ENCODE assay signal across 9 cellular contexts in genomic region chr14:102949801-102950451, GRCh38. TPM values are rescaled to one million over a fixed set of nuclear protein-coding genes. Genes with fewer than 3 reads are reported as not detected.
DNase-seq lines count a peak whose midpoint lies in the region; ATAC-seq and TF ChIP-seq lines count a peak whose summit lies in the region.
"Had no signal": no experiment of that assay in that cellular context is flagged by ENCODE, and none has a peak within 500 bp of the region (broad histone marks: within the 10 kb centered on the region; RNA-seq: fewer than 3 reads in every experiment).

No MANE protein-coding gene starts in this region.

- TF ChIP-seq CTCF in right atrium auricular region (IDR thresholded peaks at IDR 0.05) (no peak), astrocyte of the cerebellum (IDR thresholded peaks at IDR 0.05; ENCODE audit: low read depth, low read length, missing control alignments) (no peak), GM13977 (IDR thresholded peaks at IDR 0.05; ENCODE audit: extremely low read depth, insufficient read depth, missing control alignments) (no peak)

- no peaks in the 10 kb centered on the region for H3K27me3 ChIP-seq in right atrium auricular region
- H3K27me3 ChIP-seq: SJSA1 had no signal

- peak overlapping the region in 1 of 2 donors; percentile 4 for H3K27ac ChIP-seq in right atrium auricular region

- H3K36me3 ChIP-seq in right atrium auricular region: peaks cover 92% of the 10 kb centered on the region

- in situ Hi-C loops in astrocyte of the cerebellum (cut with HindIII; ENCODE audit: low sequenced_read_pairs): no loop called here
- in situ Hi-C loops in GM13977 (cut with MboI; ENCODE audit: low pct_unique_long_range_greater_than_20kb, low sequenced_read_pairs, unreplicated experiment): no loop called here

- H3K4me3 ChIP-seq in right atrium auricular region: no peak overlapping the region
- H3K4me3 ChIP-seq in astrocyte of the cerebellum (ENCODE audit: low read depth, low read length): no peak overlapping the region
- H3K4me3 ChIP-seq: SJSA1 had no signal

- ATAC-seq in Right ventricle myocardium superior (ENCODE audit: poor library complexity): peak; percentile 84
- ATAC-seq in HG03342 (IDR thresholded peaks at IDR 0.05; ENCODE audit: unreplicated experiment): no peak

- peak; percentile 80 for DNase-seq in Right ventricle myocardium superior
- DNase-seq in right atrium auricular region (ENCODE audit: low spot score): no peak
- peak; percentile 20 for DNase-seq in astrocyte of the cerebellum (ENCODE audit: low read depth)
- DNase-seq in middle frontal gyrus (ENCODE audit: extremely low spot score, low spot score): peak; percentile 74
- no peak for DNase-seq in HT-29 (ENCODE audit: low spot score)
- no peak for DNase-seq in RKO (ENCODE audit: low spot score)
- no peak for DNase-seq in GM13977 (ENCODE audit: low spot score)

- intact Hi-C loops in Right ventricle myocardium superior (cut with DNase I): no loop called here

- H3K4me1 ChIP-seq in right atrium auricular region: peaks cover 0 to 19% of the 10 kb centered on the region in 2 donors

- H3K9me3 ChIP-seq in right atrium auricular region: no peaks in the 10 kb centered on the region
- H3K9me3 ChIP-seq: SJSA1 had no signal

RNA-seq across cellular contexts. Expression of gene AMN, which starts 27.5 kb away (rescaled TPM):
- not detected for total RNA-seq in Right ventricle myocardium superior
- under 1 TPM in 1 of 2 donors, not detected in 1; 0.71 TPM for total RNA-seq in right atrium auricular region
- 2.5 and 9.2 TPM in 2 replicates for total RNA-seq in HT-29 (2014; rRNA removed; shearing (Covaris generic))
- total RNA-seq: SJSA1 had no signal

Comparison
In these comparisons a context has a peak if more than half of its experiments do, and no peak if none do; other contexts are left out.
1. DNase-seq: peak in Right ventricle myocardium superior (single experiment), astrocyte of the cerebellum (single experiment) and middle frontal gyrus (single experiment); none in right atrium auricular region (single experiment), HT-29 (single experiment), RKO (single experiment) and GM13977 (single experiment).